Comparison of ENCODE assay signal across 16 cellular contexts in genomic region chr1:246383791-246384190, GRCh38.
A peak's percentile ranks its signal among the peaks of the same experiment; 100 is the strongest.
DNase-seq lines count a peak whose midpoint lies in the region; FAIRE-seq and TF ChIP-seq lines count a peak whose summit lies in the region.
"Had no signal": no experiment of that assay in that cellular context is flagged by ENCODE, and none has a peak within 500 bp of the region (broad histone marks: within the 10 kb centered on the region; RNA-seq: fewer than 3 reads in every experiment).

No MANE protein-coding gene starts in this region.

- no peak overlapping the region for H3K9ac ChIP-seq in endothelial cell of umbilical vein (replicated peaks; ENCODE audit: extremely low read depth, insufficient read depth, low read length)

- H2AFZ ChIP-seq in endothelial cell of umbilical vein (ENCODE audit: low read depth, low read length) = no peak overlapping the region

- H3K79me2 ChIP-seq in endothelial cell of umbilical vein (ENCODE audit: control insufficient read depth, insufficient read depth, low read length) = peaks cover 3% of the 10 kb centered on the region

- no peak overlapping the region for H3K27ac ChIP-seq in RWPE1
- H3K27ac ChIP-seq in endothelial cell of umbilical vein (ENCODE audit: insufficient read depth, low read depth, low read length) = peak overlapping the region; percentile 48
- H3K27ac ChIP-seq: HL-60, SJCRH30 had no signal

- peak; percentile 18 for FAIRE-seq in endothelial cell of umbilical vein (lab: Jason Lieb, UNC)

- no peaks in the 10 kb centered on the region for H3K27me3 ChIP-seq in endothelial cell of umbilical vein (ENCODE audit: control insufficient read depth in 2 of 2, insufficient read depth in 2 of 2, low read length in 2 of 2)
- H3K27me3 ChIP-seq: SJCRH30 had no signal

- H3K36me3 ChIP-seq in endothelial cell of umbilical vein (ENCODE audit: control insufficient read depth in 2 of 2, extremely low read depth in 1 of 2, insufficient read depth in 2 of 2, low read length in 2 of 2) = no peaks in the 10 kb centered on the region
- H3K36me3 ChIP-seq: HAP-1, SJCRH30 had no signal

- no peak for TF ChIP-seq POLR2A in endothelial cell of umbilical vein (IDR thresholded peaks at IDR 0.05; ENCODE audit: low read depth, low read length)

- no peak overlapping the region for H3K4me3 ChIP-seq in endothelial cell of umbilical vein (replicated peaks in 1 of 3; ENCODE audit: insufficient read depth in 1 of 3, low read depth in 1 of 3, low read length in 3 of 3)
- H3K4me3 ChIP-seq: HAP-1, SJCRH30 had no signal

- no peak for TF ChIP-seq CTCF in RWPE1 (conservative IDR thresholded peaks at IDR 0.05; ENCODE audit: low read depth)
- TF ChIP-seq CTCF in endothelial cell of umbilical vein (IDR thresholded peaks at IDR 0.05; ENCODE audit: extremely low read depth in 1 of 2, insufficient read depth in 1 of 2, low read depth in 1 of 2, low read length in 2 of 2) = no peak

- intact Hi-C loops in endothelial cell of umbilical vein (cut with micrococcal nuclease) = no loop called here

- no peaks in the 10 kb centered on the region for H4K20me1 ChIP-seq in endothelial cell of umbilical vein (replicated peaks; ENCODE audit: control insufficient read depth, extremely low read depth, insufficient read depth, low read length)

- peaks cover 8% of the 10 kb centered on the region for H3K4me1 ChIP-seq in endothelial cell of umbilical vein (ENCODE audit: control insufficient read depth, extremely low read depth, insufficient read depth, low read length)
- H3K4me1 ChIP-seq: Caco-2, HAP-1 had no signal

- dilution Hi-C loops in endothelial cell of umbilical vein (cut with MboI; ENCODE audit: extremely low pct_ligation_motif_present, low sequenced_read_pairs) = no loop called here

- DNase-seq in HCEC 1CT (peak; percentile 30), RWPE1 (ENCODE audit: low spot score) (peak; percentile 19), endothelial cell of umbilical vein (ENCODE audit: low read depth, low spot score) (peak; percentile 73), pulmonary artery endothelial cell (ENCODE audit: low read depth, low spot score) (peak; percentile 17), NCI-H2171 (lab: John Stamatoyannopoulos, UW) (no peak), SW 1271 (lab: John Stamatoyannopoulos, UW) (no peak)
- no peak for DNase-seq in activated effector memory CD4-positive, alpha-beta T cell treated with anti-CD3 and anti-CD28 coated beads, Interleukin-2, amount 50 U/mL, for 16 hours
- DNase-seq: AML-193, Caco-2, NCI-H1417 treated with DMSO at 0.1 percent for 48 hours, NCI-H1930, NCI-H2171 treated with DMSO at 0.1 percent for 48 hours, NCI-H446 treated with DMSO at 0.1 percent for 48 hours had no signal

- CTCF ChIA-PET in RWPE1 (lab: Yijun Ruan, JAX) = interaction anchor here (1.4 kb wide), 1 partner anchor 10 kb away, joined by 6 read pairs; no protein-coding TSS in a partner anchor
- CTCF ChIA-PET in endothelial cell of umbilical vein (lab: Charles Lee) = no interaction called here

- no peaks in the 10 kb centered on the region for H3K9me3 ChIP-seq in endothelial cell of umbilical vein (replicated peaks; ENCODE audit: control insufficient read depth, insufficient read depth, low read length)
- H3K9me3 ChIP-seq: Caco-2, HAP-1, SJCRH30 had no signal

- H3K9me1 ChIP-seq in endothelial cell of umbilical vein (replicated peaks; ENCODE audit: control insufficient read depth, extremely low read depth, insufficient read depth, low read length) = no peaks in the 10 kb centered on the region

- BruUV-seq in endothelial cell of umbilical vein (replicated peaks; lab: Mats Ljungman, UMichigan) = no TSS peak

- POLR2A ChIA-PET in RWPE1 (lab: Yijun Ruan, JAX; ENCODE audit: low non-redundant PET) (no interaction called here), endothelial cell of umbilical vein (lab: Charles Lee) (no interaction called here)

- peak overlapping the region; percentile 57 for H3K4me2 ChIP-seq in endothelial cell of umbilical vein (ENCODE audit: insufficient read depth, low read length)

TF ChIP-seq in endothelial cell of umbilical vein, 7 proteins besides CTCF, POLR2A, EP300 and RAD21:
- peak; percentile 38 for TF ChIP-seq FOS (IDR thresholded peaks at IDR 0.05; ENCODE audit: borderline replicate concordance, insufficient read depth, low read length)
- no peak for TF ChIP-seq MYC (IDR thresholded peaks at IDR 0.05; ENCODE audit: low read depth, low read length)

Comparison
In these comparisons a context has a peak if more than half of its experiments do, and no peak if none do; other contexts are left out.
1. DNase-seq: peak in HCEC 1CT (single experiment), RWPE1 (single experiment), endothelial cell of umbilical vein (single experiment) and pulmonary artery endothelial cell (single experiment); none in NCI-H2171 (single experiment), activated effector memory CD4-positive, alpha-beta T cell treated with anti-CD3 and anti-CD28 coated beads, Interleukin-2, amount 50 U/mL, for 16 hours (single experiment) and SW 1271 (0 of 2).